28 cellular contexts compared by ENCODE assay signal in genomic region chr2:105894327-105894944, GRCh38.
DNase-seq lines count a peak whose midpoint lies in the region; ATAC-seq, FAIRE-seq and TF ChIP-seq lines count a peak whose summit lies in the region.
"Had no signal": no experiment of that assay in that cellular context is flagged by ENCODE, and none has a peak within 500 bp of the region (broad histone marks: within the 10 kb centered on the region; RNA-seq: fewer than 3 reads in every experiment).

No MANE protein-coding gene starts in this region.

- DNase-seq in CD4-positive, CD25-positive, alpha-beta regulatory T cell, result no peak
- DNase-seq in CD8-positive, alpha-beta memory T cell, result no peak
- no peak for DNase-seq in K562 (ENCODE audit: extremely low read depth in 1 of 4, low spot score in 3 of 4)
- DNase-seq in naive thymus-derived CD4-positive, alpha-beta T cell, result no peak
- no peak for DNase-seq in NCI-H1105 (lab: John Stamatoyannopoulos, UW)
- DNase-seq in mammary epithelial cell, result no peak
- DNase-seq: activated CD4-positive, alpha-beta T cell treated with anti-CD3 and anti-CD28 coated beads for 1 hour; activated CD8-positive, alpha-beta T cell treated with anti-CD3 and anti-CD28 coated beads for 36 hours; activated gamma-delta T cell; BE2C; body of pancreas; DMS53; NCI-H146; NCI-H2107; NCI-H446; NCI-H748 treated with DMSO at 0.1 percent for 48 hours; right cardiac atrium; SK-N-SH; spleen; stimulated activated CD4-positive, alpha-beta T cell treated with anti-CD3 and anti-CD28 coated beads, Interleukin-2, amount 100 ng/mL, for 24 hours; stimulated activated CD8-positive, alpha-beta memory T cell treated with anti-CD3 and anti-CD28 coated beads, Interleukin-4, amount 100 ng/mL, for 48 hours had no signal

- intact Hi-C loops in K562 (cut with micrococcal nuclease), result no loop called here
- intact Hi-C loops in naive thymus-derived CD4-positive, alpha-beta T cell (cut with micrococcal nuclease), result loop anchor here in 1 of 2 donors (5.0 kb wide), 1 partner anchor 37 kb away; no protein-coding TSS in a partner anchor
- intact Hi-C loops in mammary epithelial cell (cut with micrococcal nuclease), result no loop called here

- in situ Hi-C loops in K562 (cut with MboI), result no loop called here
- in situ Hi-C loops in mammary epithelial cell (cut with MboI; ENCODE audit: low sequenced_read_pairs in 2 of 2), result no loop called here

- no peaks in the 10 kb centered on the region for H3K79me2 ChIP-seq in K562 (ENCODE audit: control insufficient read depth, insufficient read depth, low read length)
- H3K79me2 ChIP-seq in mammary epithelial cell (ENCODE audit: insufficient read depth, low read length), result peaks cover 32% of the 10 kb centered on the region

- peaks cover 2% of the 10 kb centered on the region for H3K9me1 ChIP-seq in K562 (ENCODE audit: control insufficient read depth, insufficient read depth, low read length)

- H3K27ac ChIP-seq in CD4-positive, CD25-positive, alpha-beta regulatory T cell (ENCODE audit: insufficient read depth, low read length, poor library complexity, severe bottlenecking), result no peak overlapping the region
- H3K27ac ChIP-seq in CD8-positive, alpha-beta memory T cell (ENCODE audit: low read depth, low read length), result no peak overlapping the region
- no peak overlapping the region for H3K27ac ChIP-seq in K562 (ENCODE audit: extremely low read depth, low read depth, low read length)
- no peak overlapping the region for H3K27ac ChIP-seq in naive thymus-derived CD4-positive, alpha-beta T cell (ENCODE audit: low read depth, low read length)
- H3K27ac ChIP-seq in gastroesophageal sphincter, result no peak overlapping the region
- no peak overlapping the region for H3K27ac ChIP-seq in mammary epithelial cell (ENCODE audit: insufficient read depth, low read depth, low read length)
- H3K27ac ChIP-seq: body of pancreas, left lung, tibial nerve had no signal

- H3K27me3 Mint-ChIP-seq in CD4-positive, CD25-positive, alpha-beta regulatory T cell, result no peaks in the 10 kb centered on the region
- H3K27me3 Mint-ChIP-seq in CD8-positive, alpha-beta memory T cell, result peaks cover 0 to 3% of the 10 kb centered on the region in 2 donors
- H3K27me3 Mint-ChIP-seq in naive thymus-derived CD4-positive, alpha-beta T cell, result no peaks in the 10 kb centered on the region
- H3K27me3 Mint-ChIP-seq: activated CD8-positive, alpha-beta T cell treated with anti-CD3 and anti-CD28 coated beads for 36 hours had no signal

- H4K20me1 ChIP-seq in K562 (replicated peaks; ENCODE audit: control insufficient read depth, insufficient read depth, low read length) (no peaks in the 10 kb centered on the region), mammary epithelial cell (ENCODE audit: insufficient read depth, low read length) (no peaks in the 10 kb centered on the region)

- no peaks in the 10 kb centered on the region for H3K9me3 ChIP-seq in CD4-positive, CD25-positive, alpha-beta regulatory T cell (ENCODE audit: control insufficient read depth in 2 of 2, low read length in 2 of 2)
- no peaks in the 10 kb centered on the region for H3K9me3 ChIP-seq in CD8-positive, alpha-beta memory T cell (ENCODE audit: low read length)
- no peaks in the 10 kb centered on the region for H3K9me3 ChIP-seq in K562 (replicated peaks; ENCODE audit: control insufficient read depth, insufficient read depth, low read depth, low read length)
- H3K9me3 ChIP-seq in naive thymus-derived CD4-positive, alpha-beta T cell (ENCODE audit: control insufficient read depth in 2 of 3, low read length in 3 of 3), result peaks cover 0 to 4% (median 0%) of the 10 kb centered on the region in 3 experiments
- peaks cover 0 to 9% (median 0%) of the 10 kb centered on the region in 3 donors for H3K9me3 ChIP-seq in gastroesophageal sphincter
- no peaks in the 10 kb centered on the region for H3K9me3 ChIP-seq in mammary epithelial cell (replicated peaks; ENCODE audit: insufficient read depth, low read length)
- H3K9me3 ChIP-seq: BE2C, body of pancreas had no signal

- dilution Hi-C loops in mammary epithelial cell (cut with HindIII; ENCODE audit: low sequenced_read_pairs), result no loop called here

- peak overlapping the region in 2 of 3 donors; percentile 62 to 71 for H3K27ac Mint-ChIP-seq in CD4-positive, CD25-positive, alpha-beta regulatory T cell
- peak overlapping the region in 6 of 8 donors; percentile 23 to 94 (median 68) for H3K27ac Mint-ChIP-seq in CD8-positive, alpha-beta memory T cell
- peak overlapping the region in 7 of 9 donors; percentile 42 to 88 (median 81) for H3K27ac Mint-ChIP-seq in naive thymus-derived CD4-positive, alpha-beta T cell

- ATAC-seq in CD4-positive, CD25-positive, alpha-beta regulatory T cell (ENCODE audit: low read depth in 2 of 2), result no peak
- ATAC-seq in K562, result no peak
- ATAC-seq in naive thymus-derived CD4-positive, alpha-beta T cell, result no peak
- ATAC-seq in gastroesophageal sphincter, result no peak
- ATAC-seq: activated CD8-positive, alpha-beta T cell treated with anti-CD3 and anti-CD28 coated beads for 36 hours; body of pancreas; HCT116; left lung; right cardiac atrium; Right ventricle myocardium inferior had no signal

- H3K9ac ChIP-seq in K562 (ENCODE audit: insufficient read depth in 1 of 2, low read depth in 2 of 2, low read length in 2 of 2) (no peak overlapping the region), mammary epithelial cell (ENCODE audit: insufficient read depth, low read length) (no peak overlapping the region)
- H3K9ac ChIP-seq: SK-N-SH had no signal

- FAIRE-seq in K562 (lab: Jason Lieb, UNC), result no peak
- FAIRE-seq: GM12892, islet of Langerhans had no signal

- no peak overlapping the region for H2AFZ ChIP-seq in K562 (ENCODE audit: low read depth, low read length)
- no peak overlapping the region for H2AFZ ChIP-seq in mammary epithelial cell (ENCODE audit: low read depth, low read length)

- TF ChIP-seq POLR2A in K562 (conservative IDR thresholded peaks at IDR 0.05), result no peak
- TF ChIP-seq POLR2A in gastroesophageal sphincter (IDR thresholded peaks at IDR 0.05), result no peak

- peaks cover 0 to 19% (median 6%) of the 10 kb centered on the region in 7 donors for H3K9me3 Mint-ChIP-seq in CD4-positive, CD25-positive, alpha-beta regulatory T cell
- peaks cover 0 to 9% (median 4%) of the 10 kb centered on the region in 5 donors for H3K9me3 Mint-ChIP-seq in CD8-positive, alpha-beta memory T cell
- peaks cover 4 to 25% (median 14%) of the 10 kb centered on the region in 11 donors for H3K9me3 Mint-ChIP-seq in naive thymus-derived CD4-positive, alpha-beta T cell

- peaks cover 37 to 68% (median 41%) of the 10 kb centered on the region in 4 donors for H3K4me1 Mint-ChIP-seq in CD4-positive, CD25-positive, alpha-beta regulatory T cell
- peaks cover 49 to 69% (median 67%) of the 10 kb centered on the region in 3 donors for H3K4me1 Mint-ChIP-seq in CD8-positive, alpha-beta memory T cell
- peaks cover 22 to 78% (median 58%) of the 10 kb centered on the region in 7 donors for H3K4me1 Mint-ChIP-seq in naive thymus-derived CD4-positive, alpha-beta T cell

- H3K4me3 Mint-ChIP-seq in CD4-positive, CD25-positive, alpha-beta regulatory T cell, result no peak overlapping the region
- peak overlapping the region in 1 of 7 donors; percentile 12 for H3K4me3 Mint-ChIP-seq in CD8-positive, alpha-beta memory T cell
- H3K4me3 Mint-ChIP-seq in naive thymus-derived CD4-positive, alpha-beta T cell, result peak overlapping the region in 2 of 10 donors; percentile 34 to 59
- H3K4me3 Mint-ChIP-seq: activated CD8-positive, alpha-beta T cell treated with anti-CD3 and anti-CD28 coated beads for 36 hours had no signal

- peaks cover 46% of the 10 kb centered on the region for H3K36me3 Mint-ChIP-seq in CD4-positive, CD25-positive, alpha-beta regulatory T cell
- H3K36me3 Mint-ChIP-seq in CD8-positive, alpha-beta memory T cell, result peaks cover 19 to 72% (median 25%) of the 10 kb centered on the region in 3 donors
- H3K36me3 Mint-ChIP-seq in naive thymus-derived CD4-positive, alpha-beta T cell, result peaks cover 16 to 67% (median 59%) of the 10 kb centered on the region in 5 donors

- no peak for TF ChIP-seq EP300 in K562 (IDR thresholded peaks at IDR 0.05; ENCODE audit: low read length)
- no peak for TF ChIP-seq EP300 in gastroesophageal sphincter (IDR thresholded peaks at IDR 0.05)

- POLR2A ChIA-PET in CD8-positive, alpha-beta memory T cell (lab: Charles Lee), result no interaction called here
- POLR2A ChIA-PET in K562 (lab: Yijun Ruan, JAX), result no interaction called here
- POLR2A ChIA-PET in naive thymus-derived CD4-positive, alpha-beta T cell (lab: Charles Lee), result no interaction called here

- no peak for TF ChIP-seq RAD21 in K562 (CRISPR knock-in tag; conservative IDR thresholded peaks at IDR 0.05 in 1 of 2, IDR thresholded peaks at IDR 0.05 in 1 of 2)

- 85% methylated on average over 11 of the region's 13 CpGs for WGBS in K562 (ENCODE audit: insufficient coverage, low coverage, missing lambda C conversion rate)
- WGBS in gastroesophageal sphincter (ENCODE audit: low coverage in 1 of 2), 2 donors, result 87 to 88% methylated on average over 3 to 4 of the region's 13 CpGs
- 77% methylated on average over 13 of the region's 13 CpGs for WGBS in mammary epithelial cell (ENCODE audit: low coverage, missing lambda C conversion rate)

- no peaks in the 10 kb centered on the region for H3K27me3 ChIP-seq in CD4-positive, CD25-positive, alpha-beta regulatory T cell (ENCODE audit: control insufficient read depth, insufficient read depth, low read length)
- H3K27me3 ChIP-seq in CD8-positive, alpha-beta memory T cell (ENCODE audit: insufficient read depth, low read length, poor library complexity, severe bottlenecking), result no peaks in the 10 kb centered on the region
- H3K27me3 ChIP-seq in K562 (ENCODE audit: control insufficient read depth in 2 of 2, insufficient read depth in 2 of 2, low read length in 2 of 2), result no peaks in the 10 kb centered on the region; a peak in 1 of 5 replicates
- no peaks in the 10 kb centered on the region for H3K27me3 ChIP-seq in naive thymus-derived CD4-positive, alpha-beta T cell (ENCODE audit: control insufficient read depth in 2 of 2, insufficient read depth in 2 of 2, low read length in 2 of 2)
- H3K27me3 ChIP-seq in gastroesophageal sphincter, result no peaks in the 10 kb centered on the region
- H3K27me3 ChIP-seq in mammary epithelial cell (ENCODE audit: insufficient read depth, low read length), result no peaks in the 10 kb centered on the region
- H3K27me3 ChIP-seq: BE2C, body of pancreas, left lung, spleen, tibial nerve had no signal

- CTCF ChIA-PET in CD8-positive, alpha-beta memory T cell (lab: Charles Lee), result interaction anchor here (1.2 kb wide), 1 partner anchor 9 kb away, joined by 4 read pairs; no protein-coding TSS in a partner anchor
- CTCF ChIA-PET in K562 (lab: Yijun Ruan, JAX; ENCODE audit: low intra/inter-chr PET ratio) (no interaction called here), mammary epithelial cell (lab: Charles Lee; ENCODE audit: low non-redundant PET) (no interaction called here)
- CTCF ChIA-PET in naive thymus-derived CD4-positive, alpha-beta T cell (lab: Charles Lee), result no interaction called here

- no peak overlapping the region for H3K4me3 ChIP-seq in CD4-positive, CD25-positive, alpha-beta regulatory T cell (ENCODE audit: low read depth, low read length)
- no peak overlapping the region for H3K4me3 ChIP-seq in CD8-positive, alpha-beta memory T cell (ENCODE audit: low read length)
- H3K4me3 ChIP-seq in K562, result no peak overlapping the region
- no peak overlapping the region for H3K4me3 ChIP-seq in naive thymus-derived CD4-positive, alpha-beta T cell (ENCODE audit: low read length)
- H3K4me3 ChIP-seq in gastroesophageal sphincter, result no peak overlapping the region
- H3K4me3 ChIP-seq in mammary epithelial cell (replicated peaks in 1 of 3; ENCODE audit: insufficient read depth in 1 of 3, low read depth in 2 of 3, low read length in 3 of 3), result no peak overlapping the region
- H3K4me3 ChIP-seq: body of pancreas, left lung, spleen, tibial nerve had no signal

- peaks cover 42% of the 10 kb centered on the region for H3K36me3 ChIP-seq in CD4-positive, CD25-positive, alpha-beta regulatory T cell (ENCODE audit: control insufficient read depth, insufficient read depth, low read length)
- H3K36me3 ChIP-seq in CD8-positive, alpha-beta memory T cell (ENCODE audit: insufficient read depth, low read length), result peaks cover 3% of the 10 kb centered on the region
- H3K36me3 ChIP-seq in K562 (ENCODE audit: control insufficient read depth, insufficient read depth, low read length) (peaks cover 9% of the 10 kb centered on the region; the same call in 1 of the 3 replicates), gastroesophageal sphincter (peaks cover 0 to 31% of the 10 kb centered on the region in 2 donors), mammary epithelial cell (ENCODE audit: insufficient read depth, low read length) (no peaks in the 10 kb centered on the region)
- peaks cover 0 to 19% (median 9%) of the 10 kb centered on the region in 3 experiments for H3K36me3 ChIP-seq in naive thymus-derived CD4-positive, alpha-beta T cell (ENCODE audit: control insufficient read depth in 2 of 3, insufficient read depth in 3 of 3, low read length in 3 of 3)
- H3K36me3 ChIP-seq: BE2C had no signal

- peaks cover 14% of the 10 kb centered on the region for H3K4me1 ChIP-seq in CD4-positive, CD25-positive, alpha-beta regulatory T cell (ENCODE audit: control insufficient read depth, insufficient read depth, low read length, poor library complexity, severe bottlenecking)
- H3K4me1 ChIP-seq in CD8-positive, alpha-beta memory T cell (ENCODE audit: insufficient read depth, low read length), result peaks cover 41% of the 10 kb centered on the region
- H3K4me1 ChIP-seq in K562 (replicated peaks in 1 of 2; ENCODE audit: control insufficient read depth in 2 of 2, insufficient read depth in 2 of 2, low read length in 2 of 2) (peaks cover 0 to 6% of the 10 kb centered on the region in 2 experiments; a peak in 1 of 5 replicates), gastroesophageal sphincter (peaks cover 0 to 25% (median 0%) of the 10 kb centered on the region in 3 donors), mammary epithelial cell (ENCODE audit: insufficient read depth, low read length) (no peaks in the 10 kb centered on the region)
- peaks cover 21 to 23% of the 10 kb centered on the region in 2 donors for H3K4me1 ChIP-seq in naive thymus-derived CD4-positive, alpha-beta T cell (ENCODE audit: control insufficient read depth in 2 of 2, insufficient read depth in 2 of 2, low read length in 2 of 2)
- H3K4me1 ChIP-seq: BE2C, left lung had no signal

- BruUV-seq in K562 (replicated peaks; lab: Mats Ljungman, UMichigan) (no TSS peak), mammary epithelial cell (replicated peaks; lab: Mats Ljungman, UMichigan) (no TSS peak)

- TF ChIP-seq CTCF in K562 (IDR thresholded peaks at IDR 0.05 in 2 of 3, conservative IDR thresholded peaks at IDR 0.05 in 1 of 3; ENCODE audit: insufficient read depth in 2 of 3, low read depth in 1 of 3, low read length in 3 of 3) (no peak), gastroesophageal sphincter (IDR thresholded peaks at IDR 0.05) (no peak), mammary epithelial cell (conservative IDR thresholded peaks at IDR 0.05 in 1 of 2, IDR thresholded peaks at IDR 0.05 in 1 of 2; ENCODE audit: extremely low read depth in 1 of 2, insufficient read depth in 1 of 2, low read depth in 1 of 2, low read length in 2 of 2) (no peak)

- no peak overlapping the region for H3K4me2 ChIP-seq in K562 (ENCODE audit: insufficient read depth, low read length)
- no peak overlapping the region for H3K4me2 ChIP-seq in mammary epithelial cell (ENCODE audit: insufficient read depth, low read depth, low read length)
- H3K4me2 ChIP-seq: SK-N-SH had no signal
